7 cellular contexts compared by ENCODE assay signal in the genomic region with DNA sequence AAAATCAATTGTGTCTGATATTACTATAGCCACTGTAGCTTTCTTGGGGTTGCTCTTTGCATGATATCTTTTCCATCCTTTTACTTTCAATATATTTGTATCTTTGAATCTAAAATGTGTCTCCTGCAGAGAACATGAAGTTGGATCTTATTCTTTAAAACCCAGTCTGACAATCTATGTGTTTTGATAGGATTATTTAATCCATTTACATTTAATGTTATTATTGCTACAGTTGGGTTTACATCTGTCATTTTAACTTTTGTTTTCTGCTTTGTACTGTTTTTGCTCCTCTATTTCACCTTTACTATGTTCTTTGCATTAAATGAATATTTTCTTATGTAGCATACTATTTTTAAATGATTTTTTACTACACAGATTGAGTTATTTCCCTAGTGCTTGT.
"Had no signal": no experiment of that assay in that cellular context is flagged by ENCODE, and none has a peak within 500 bp of the region (broad histone marks: within the 10 kb centered on the region; RNA-seq: fewer than 3 reads in every experiment).

No MANE protein-coding gene starts in this region.

- FAIRE-seq: HepG2, HTR-8/SVneo had no signal

- H3K27ac ChIP-seq: HL-60, KMS-11 had no signal

- DNase-seq: IMR-90, KBM-7, KG1 had no signal

- ATAC-seq: HepG2 had no signal

- H3K9ac ChIP-seq: KMS-11 had no signal

- H3K4me2 ChIP-seq: KMS-11 had no signal
